Comparison of ENCODE assay signal across 9 cellular contexts in the genomic region with DNA sequence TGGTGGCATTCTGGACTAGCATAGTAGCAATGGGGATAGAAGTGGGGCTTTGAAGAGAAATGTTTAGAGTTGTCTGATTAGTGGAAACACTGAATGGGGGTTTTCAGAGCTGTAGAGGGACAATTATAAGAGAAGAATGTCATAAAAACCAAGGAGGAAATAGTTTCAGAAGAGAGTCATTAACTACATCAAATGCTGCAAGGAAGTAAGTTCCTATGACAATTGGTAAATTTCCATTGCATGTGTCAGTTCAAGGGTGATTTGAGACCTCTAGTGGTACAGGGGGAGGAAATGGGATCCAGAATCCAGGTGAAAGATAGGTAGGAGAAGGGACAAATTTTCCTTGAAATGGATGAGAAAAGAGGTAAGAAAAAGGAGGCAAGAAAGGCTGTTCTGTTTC.
DNase-seq lines count a peak whose midpoint lies in the region; ATAC-seq and TF ChIP-seq lines count a peak whose summit lies in the region.
"Had no signal": no experiment of that assay in that cellular context is flagged by ENCODE, and none has a peak within 500 bp of the region (broad histone marks: within the 10 kb centered on the region; RNA-seq: fewer than 3 reads in every experiment).

No MANE protein-coding gene starts in this region.

- H4K20me1 ChIP-seq in PC-9 (ENCODE audit: insufficient read depth) = no peaks in the 10 kb centered on the region

- CTCF ChIA-PET in PC-9 (lab: Charles Lee) = interaction anchor here (0.9 kb wide), 1 partner anchor 68 kb away, joined by 3 read pairs; a partner anchor contains a TSS

- H3F3A ChIP-seq in PC-9 (ENCODE audit: insufficient read depth, low read depth) = no peaks in the 10 kb centered on the region

- DNase-seq in left ventricle myocardium inferior (no peak), Right ventricle myocardium superior (no peak), PC-9 (peak in 1 of 2 experiments; percentile 62), fibroblast of pulmonary artery (ENCODE audit: low read depth) (peak; percentile 42), HK-2 (ENCODE audit: unreplicated experiment) (no peak), posterior vena cava (ENCODE audit: low spot score) (no peak), sciatic nerve (ENCODE audit: low spot score) (no peak)

- H3K79me2 ChIP-seq in PC-9 (ENCODE audit: low read depth) = no peaks in the 10 kb centered on the region

- POLR2A ChIA-PET in PC-9 (lab: Charles Lee; ENCODE audit: unreplicated experiment) = no interaction called here

- H3K27ac ChIP-seq in left ventricle myocardium inferior (replicated peaks) (no peak overlapping the region), PC-9 (no peak overlapping the region)
- H3K27ac ChIP-seq: neutrophil had no signal

- TF ChIP-seq CTCF in left ventricle myocardium inferior (IDR thresholded peaks at IDR 0.05; ENCODE audit: borderline replicate concordance) (peak; percentile 32), PC-9 (conservative IDR thresholded peaks at IDR 0.05) (peak; percentile 37; the same call in 1 of the 2 replicates), fibroblast of pulmonary artery (IDR thresholded peaks at IDR 0.05; ENCODE audit: low read length, missing control alignments) (peak; percentile 39)

- ATAC-seq in Right ventricle myocardium superior (ENCODE audit: poor library complexity) = no peak
- ATAC-seq in HG03439 (IDR thresholded peaks at IDR 0.05; ENCODE audit: unreplicated experiment) = no peak
- no peak for ATAC-seq in sciatic nerve

- H3K27me3 ChIP-seq in left ventricle myocardium inferior (ENCODE audit: low read depth) (no peaks in the 10 kb centered on the region), PC-9 (ENCODE audit: insufficient read depth, low read depth) (no peaks in the 10 kb centered on the region)
- H3K27me3 ChIP-seq: neutrophil had no signal

- H3K36me3 ChIP-seq in left ventricle myocardium inferior (no peaks in the 10 kb centered on the region), PC-9 (ENCODE audit: low read depth) (no peaks in the 10 kb centered on the region)
- H3K36me3 ChIP-seq: neutrophil had no signal

- H3K9me3 ChIP-seq in left ventricle myocardium inferior (replicated peaks) (no peaks in the 10 kb centered on the region), PC-9 (ENCODE audit: insufficient read depth, low read depth) (no peaks in the 10 kb centered on the region)
- H3K9me3 ChIP-seq: neutrophil had no signal

- peak overlapping the region; percentile 34; the same call in 1 of the 2 replicates for H3K4me2 ChIP-seq in PC-9

- no peak overlapping the region for H2AFZ ChIP-seq in PC-9

- no TSS peak for BruUV-seq in PC-9 (replicated peaks; lab: Mats Ljungman, UMichigan)

- H3K9me2 ChIP-seq in PC-9 (ENCODE audit: insufficient read depth) = no peaks in the 10 kb centered on the region

- no peak overlapping the region for H3K4me3 ChIP-seq in left ventricle myocardium inferior
- H3K4me3 ChIP-seq in PC-9 = no peak overlapping the region
- no peak overlapping the region for H3K4me3 ChIP-seq in fibroblast of pulmonary artery (replicated peaks; ENCODE audit: low read depth, low read length)

- intact Hi-C loops in left ventricle myocardium inferior (cut with micrococcal nuclease) = no loop called here
- intact Hi-C loops in Right ventricle myocardium superior (cut with DNase I) = no loop called here
- intact Hi-C loops in PC-9 (cut with micrococcal nuclease; ENCODE audit: unreplicated experiment) = no loop called here
- intact Hi-C loops in posterior vena cava (cut with DNase I) = no loop called here
- intact Hi-C loops in sciatic nerve (cut with DNase I) = no loop called here

- peaks cover 13% of the 10 kb centered on the region for H3K4me1 ChIP-seq in left ventricle myocardium inferior
- peaks cover 7% of the 10 kb centered on the region for H3K4me1 ChIP-seq in PC-9 (replicated peaks; ENCODE audit: insufficient read depth)
